Comparison of ENCODE assay signal across 21 cellular contexts in the genomic region with DNA sequence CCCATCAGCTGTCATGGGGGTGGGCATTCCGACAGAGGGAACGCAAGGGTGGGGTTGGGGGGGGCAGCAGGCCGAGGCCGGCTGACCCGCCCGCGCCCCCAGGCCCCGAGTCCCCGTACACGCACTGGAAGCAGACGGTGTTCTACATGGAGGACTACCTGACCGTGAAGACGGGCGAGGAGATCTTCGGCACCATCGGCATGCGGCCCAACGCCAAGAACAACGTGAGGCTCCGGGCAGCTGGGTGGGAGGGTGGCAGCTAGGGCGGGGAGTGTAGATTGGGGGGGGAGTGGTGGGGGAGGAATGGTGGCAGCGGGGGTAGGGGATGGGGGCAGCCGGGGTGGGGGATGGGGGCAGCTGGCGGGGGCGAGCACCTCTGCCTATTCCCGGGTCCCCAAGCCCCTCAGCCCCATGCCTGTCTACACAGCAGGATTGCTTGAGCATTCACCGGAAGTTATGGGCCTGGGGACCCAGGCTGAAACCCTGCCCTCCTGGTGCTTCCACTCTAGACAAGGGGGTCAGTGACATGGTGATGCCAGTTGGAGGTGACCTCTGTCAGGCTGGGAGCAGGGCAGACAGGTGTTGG. TPM values are rescaled to one million over a fixed set of nuclear protein-coding genes. Genes with fewer than 3 reads are reported as not detected.
"Had no signal": no experiment of that assay in that cellular context is flagged by ENCODE, and none has a peak within 500 bp of the region (broad histone marks: within the 10 kb centered on the region; RNA-seq: fewer than 3 reads in every experiment).

No MANE protein-coding gene starts in this region.

- DNase-seq: activated CD4-positive, alpha-beta memory T cell treated with anti-CD3 and anti-CD28 coated beads, Interleukin-2, amount 10 ng/mL, durations not matched to agents 7 days and 5 days; activated CD4-positive, alpha-beta T cell treated with anti-CD3 and anti-CD28 coated beads for 36 hours; activated gamma-delta T cell; activated T-cell treated with anti-CD3 and anti-CD28 coated beads, Interleukin-2, amount 50 U/mL, for 48 hours; aorta; mucosa of descending colon; naive thymus-derived CD8-positive, alpha-beta T cell; occipital lobe; sigmoid colon; stimulated activated CD4-positive, alpha-beta T cell treated with anti-CD3 and anti-CD28 coated beads, Interleukin-12 subunit alpha, Interleukin-12 subunit beta, amount 100 ng/mL, for 4 hours; stimulated activated naive CD4-positive, alpha-beta T cell treated with Interleukin-2 at 50 U/mL for 16 hours; T-cell; T1000 had no signal

- H3K9me3 Mint-ChIP-seq: activated CD4-positive, alpha-beta memory T cell treated with anti-CD3 and anti-CD28 coated beads, Interleukin-2, amount 10 ng/mL, durations not matched to agents 7 days and 5 days; naive thymus-derived CD8-positive, alpha-beta T cell; T-cell had no signal

- H3K27ac Mint-ChIP-seq: activated CD4-positive, alpha-beta memory T cell treated with anti-CD3 and anti-CD28 coated beads, Interleukin-2, amount 10 ng/mL, durations not matched to agents 7 days and 5 days; activated CD4-positive, alpha-beta T cell treated with anti-CD3 and anti-CD28 coated beads for 36 hours; activated naive CD8-positive, alpha-beta T cell; T-cell had no signal

- H2AFZ ChIP-seq: hepatocyte had no signal

- H3K27me3 Mint-ChIP-seq: activated naive CD8-positive, alpha-beta T cell had no signal

- H3K36me3 Mint-ChIP-seq: activated naive CD8-positive, alpha-beta T cell had no signal

- H3K4me2 ChIP-seq: hepatocyte had no signal

- H3K4me1 ChIP-seq: prostate gland had no signal

- H3K27ac ChIP-seq: hepatocyte, prostate gland, sigmoid colon, suprapubic skin, VCaP had no signal

- H3K4me3 Mint-ChIP-seq: activated CD4-positive, alpha-beta memory T cell treated with anti-CD3 and anti-CD28 coated beads, Interleukin-2, amount 10 ng/mL, durations not matched to agents 7 days and 5 days; activated CD4-positive, alpha-beta T cell treated with anti-CD3 and anti-CD28 coated beads for 36 hours; activated naive CD8-positive, alpha-beta T cell; T-cell had no signal

- FAIRE-seq: bronchial epithelial cell, urothelium cell line had no signal

- H3K9me3 ChIP-seq: gastroesophageal sphincter, mucosa of descending colon, prostate gland, sigmoid colon, suprapubic skin had no signal

- H3K27me3 ChIP-seq: suprapubic skin had no signal

- H3K4me3 ChIP-seq: hepatocyte, mucosa of descending colon, prostate gland, sigmoid colon, suprapubic skin had no signal

- ATAC-seq: activated CD4-positive, alpha-beta T cell treated with anti-CD3 and anti-CD28 coated beads for 36 hours; gastroesophageal sphincter; mucosa of descending colon; naive thymus-derived CD8-positive, alpha-beta T cell; T-cell had no signal

RNA-seq across cellular contexts. Expression of a gene that starts 2.8 kb away (rescaled TPM):
- polyA plus RNA-seq: hepatocyte had no signal

RNA-seq across cellular contexts. Expression of a gene that starts 20.9 kb away (rescaled TPM):
- total RNA-seq: occipital lobe had no signal
